1 cellular context compared by ENCODE assay signal in genomic region chr7:76395605-76396004, GRCh38.
TF ChIP-seq lines count a peak whose summit lies in the region.
"Not testable (repeated sequence)": the region's sequence is repeated elsewhere in the genome, so short reads cannot be mapped to it uniquely, and the experiment has no call there.

No MANE protein-coding gene starts in this region.

TF ChIP-seq in K562, 482 proteins besides CTCF, POLR2A, EP300 and RAD21:
- TF ChIP-seq THRAP3 (IDR thresholded peaks at IDR 0.05; ENCODE audit: borderline replicate concordance) (peak; percentile 41; the same call in 1 of the 2 replicates), NR2C1 (tag; IDR thresholded peaks at IDR 0.05) (0 out of 2 replicates have a peak, but pooled peaks have one; percentile 33), ZFX (CRISPR knock-in tag; IDR thresholded peaks at IDR 0.05) (peak; percentile 48; the same call in 1 of the 2 replicates), MLLT1 (IDR thresholded peaks at IDR 0.05) (peak in 1 of 2 experiments; percentile 92; a peak in 2 of 4 replicates), PREB (CRISPR knock-in tag; IDR thresholded peaks at IDR 0.05) (0 out of 2 replicates have a peak, but pooled peaks have one; percentile 54), NR4A1 (tag; IDR thresholded peaks at IDR 0.05) (0 out of 2 replicates have a peak, but pooled peaks have one; percentile 26)
- not testable (repeated sequence) for TF ChIP-seq NR2C1 (IDR thresholded peaks at IDR 0.05); NR4A1 (CRISPR knock-in tag; IDR thresholded peaks at IDR 0.05)
